In genomic region chrX:150954951-150955350, GRCh38 we compare ENCODE assay signal across 1 cellular context.
A peak's percentile ranks its signal among the peaks of the same experiment; 100 is the strongest.
TF ChIP-seq lines count a peak whose summit lies in the region.

No MANE protein-coding gene starts in this region.

TF ChIP-seq in K562, 482 proteins besides CTCF, POLR2A, EP300 and RAD21 (continued from another document):
- TF ChIP-seq E4F1 (CRISPR knock-in tag; IDR thresholded peaks at IDR 0.05; ENCODE audit: borderline replicate concordance), result no peak
- TF ChIP-seq HNRNPH1 (optimal IDR thresholded peaks at IDR 0.05; ENCODE audit: low read depth, low read length), result no peak
- TF ChIP-seq ZNF316 (IDR thresholded peaks at IDR 0.05), result peak; percentile 99
- TF ChIP-seq ETV1 (tag; conservative IDR thresholded peaks at IDR 0.05; ENCODE audit: low read depth), result no peak
- TF ChIP-seq POLR2B (IDR thresholded peaks at IDR 0.05; ENCODE audit: low read depth, partially characterized antibody), result no peak
- TF ChIP-seq MAFF (IDR thresholded peaks at IDR 0.05; ENCODE audit: low read length), result peak; percentile 100
- no peak for TF ChIP-seq ZNF398 (CRISPR knock-in tag; IDR thresholded peaks at IDR 0.05)
- TF ChIP-seq ZNF592 (IDR thresholded peaks at IDR 0.05), result no peak
- peak; percentile 72; the same call in 1 of the 2 replicates for TF ChIP-seq BACH1 (tag; IDR thresholded peaks at IDR 0.05)
- TF ChIP-seq ZNF717 (CRISPR knock-in tag; IDR thresholded peaks at IDR 0.05), result no peak
- no peak for TF ChIP-seq STAT5A (IDR thresholded peaks at IDR 0.05; ENCODE audit: borderline replicate concordance, low read length)
- no peak for TF ChIP-seq ZNF311 (CRISPR knock-in tag; IDR thresholded peaks at IDR 0.05)
- TF ChIP-seq KLF16 (IDR thresholded peaks at IDR 0.05), result no peak
- peak; percentile 98 for TF ChIP-seq MAFG (tag; conservative IDR thresholded peaks at IDR 0.05)
- TF ChIP-seq ZNF586 (CRISPR knock-in tag; conservative IDR thresholded peaks at IDR 0.05), result no peak
- TF ChIP-seq LEF1 (IDR thresholded peaks at IDR 0.05), result no peak
- no peak for TF ChIP-seq ZFP30 (CRISPR knock-in tag; IDR thresholded peaks at IDR 0.05; ENCODE audit: borderline replicate concordance)
- TF ChIP-seq DPF2 (IDR thresholded peaks at IDR 0.05), result 0 out of 2 replicates have a peak, but pooled peaks have one; percentile 25
- TF ChIP-seq RNF2 (IDR thresholded peaks at IDR 0.05), result no peak
- no peak for TF ChIP-seq THRA (IDR thresholded peaks at IDR 0.05)
- TF ChIP-seq MTA2 (IDR thresholded peaks at IDR 0.05; ENCODE audit: low read depth), result no peak
- no peak for TF ChIP-seq ZNF589 (CRISPR knock-in tag; IDR thresholded peaks at IDR 0.05; ENCODE audit: low read depth)
- TF ChIP-seq ZNF764 (CRISPR knock-in tag; IDR thresholded peaks at IDR 0.05; ENCODE audit: low read depth), result no peak
- peak; percentile 100 for TF ChIP-seq MAFK (IDR thresholded peaks at IDR 0.05; ENCODE audit: low read length)
- TF ChIP-seq C11orf30 (IDR thresholded peaks at IDR 0.05; ENCODE audit: low read depth), result peak; percentile 99
- no peak for TF ChIP-seq ZNF584 (CRISPR knock-in tag; IDR thresholded peaks at IDR 0.05; ENCODE audit: low read depth)
- TF ChIP-seq ZNF277 (CRISPR knock-in tag; IDR thresholded peaks at IDR 0.05; ENCODE audit: borderline replicate concordance), result no peak
- no peak for TF ChIP-seq PHB (CRISPR knock-in tag; IDR thresholded peaks at IDR 0.05)
- peak; percentile 56 for TF ChIP-seq CBFA2T3 (IDR thresholded peaks at IDR 0.05)
- TF ChIP-seq HNRNPK (IDR thresholded peaks at IDR 0.05; ENCODE audit: low read depth, low read length, poor library complexity, severe bottlenecking), result no peak
- TF ChIP-seq ETS1 (conservative IDR thresholded peaks at IDR 0.05; ENCODE audit: control insufficient read depth, low read depth, low read length), result no peak
TF ChIP-seq in K562: peak in this region for 9.
